Comparison of ENCODE assay signal across 9 cellular contexts in the genomic region with DNA sequence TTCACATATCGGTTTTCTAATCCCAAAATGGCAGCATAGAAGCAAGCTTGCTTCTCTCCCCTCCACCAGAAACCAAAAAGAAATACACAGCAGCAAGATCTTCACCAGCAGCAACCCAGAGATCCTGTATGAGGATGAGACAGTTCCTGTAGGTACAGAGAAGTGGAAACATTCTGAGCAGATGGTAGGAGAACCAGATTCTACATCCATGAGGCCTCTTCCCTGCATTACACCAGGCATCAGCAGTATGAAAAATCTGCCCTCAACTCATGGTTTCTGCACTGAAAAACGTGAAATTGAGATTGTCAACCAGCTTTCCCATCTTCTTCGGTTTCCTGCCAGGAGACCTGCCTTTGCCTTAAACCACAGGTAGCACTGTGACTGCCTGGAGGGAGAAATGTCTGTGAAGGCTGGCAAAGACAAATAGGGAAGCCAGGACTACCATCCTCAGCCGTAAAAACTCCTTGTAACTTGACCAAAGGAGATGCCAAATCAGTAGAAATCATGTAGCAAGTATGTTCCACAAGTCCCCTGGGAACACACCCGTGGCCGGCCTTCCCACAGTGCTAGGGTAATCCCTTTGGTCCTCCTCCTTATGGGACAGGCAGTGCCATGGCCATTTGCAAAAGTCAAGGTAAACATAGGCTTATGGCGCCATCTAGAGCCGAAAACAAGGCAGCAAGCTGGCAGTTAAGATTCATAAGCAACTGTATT. TPM values are rescaled to one million over a fixed set of nuclear protein-coding genes. Genes with fewer than 3 reads are reported as not detected.
DNase-seq lines count a peak whose midpoint lies in the region; ATAC-seq and TF ChIP-seq lines count a peak whose summit lies in the region.
"Had no signal": no experiment of that assay in that cellular context is flagged by ENCODE, and none has a peak within 500 bp of the region (broad histone marks: within the 10 kb centered on the region; RNA-seq: fewer than 3 reads in every experiment).

No MANE protein-coding gene starts in this region.

- H3K27me3 ChIP-seq in PC-9 (ENCODE audit: insufficient read depth, low read depth): no peaks in the 10 kb centered on the region

- H3K36me3 ChIP-seq in PC-9 (ENCODE audit: low read depth): no peaks in the 10 kb centered on the region

- H4K20me1 ChIP-seq in PC-9 (ENCODE audit: insufficient read depth): no peaks in the 10 kb centered on the region

- in situ Hi-C loops in Caki2 (cut with HindIII; ENCODE audit: low pct_unique_long_range_greater_than_20kb, low sequenced_read_pairs): no loop called here

- H3K9me3 ChIP-seq in PC-9 (ENCODE audit: insufficient read depth, low read depth): no peaks in the 10 kb centered on the region

- H3K4me2 ChIP-seq in PC-9: no peak overlapping the region

- H3K4me3 ChIP-seq in Jurkat, Clone E6-1 (ENCODE audit: low read length): no peak overlapping the region
- H3K4me3 ChIP-seq in PC-9: no peak overlapping the region

- BruUV-seq in PC-9 (replicated peaks; lab: Mats Ljungman, UMichigan): no TSS peak

- CTCF ChIA-PET in PC-9 (lab: Charles Lee): interaction anchor here (1.1 kb wide), 1 partner anchor 269 kb away, joined by 4 read pairs; no protein-coding TSS in a partner anchor

- peak; percentile 74 for ATAC-seq in GM19452 (IDR thresholded peaks at IDR 0.05; ENCODE audit: unreplicated experiment)

- POLR2A ChIA-PET in PC-9 (lab: Charles Lee; ENCODE audit: unreplicated experiment): interaction anchor here (0.7 kb wide), 1 partner anchor 17 kb away, joined by 3 read pairs; no protein-coding TSS in a partner anchor

- H3F3A ChIP-seq in PC-9 (ENCODE audit: insufficient read depth, low read depth): no peaks in the 10 kb centered on the region

- peak; percentile 81 for TF ChIP-seq CTCF in PC-9 (conservative IDR thresholded peaks at IDR 0.05)

- intact Hi-C loops in PC-9 (cut with micrococcal nuclease; ENCODE audit: unreplicated experiment): loop anchor here (1.0 to 10.0 kb wide), 7 partner anchors 35 to 793 kb away; a partner anchor contains a TSS
- intact Hi-C loops in cardiac septum (cut with DNase I): loop anchor here (5.0 kb wide), 3 partner anchors 402 to 542 kb away; no protein-coding TSS in a partner anchor
- intact Hi-C loops in posterior vena cava (cut with DNase I): loop anchor here (5.0 to 10.0 kb wide), 2 partner anchors 407 to 469 kb away; no protein-coding TSS in a partner anchor

- no peaks in the 10 kb centered on the region for H3K4me1 ChIP-seq in PC-9 (replicated peaks; ENCODE audit: insufficient read depth)

- H3K9me2 ChIP-seq in PC-9 (ENCODE audit: insufficient read depth): no peaks in the 10 kb centered on the region

- H2AFZ ChIP-seq in PC-9: peak overlapping the region; percentile 55; the same call in 1 of the 2 replicates

- DNase-seq in Caki2 (ENCODE audit: low read depth) (peak; percentile 66), PC-9 (peak; percentile 46 to 56), cardiac septum (ENCODE audit: low spot score) (peak; percentile 82), posterior vena cava (ENCODE audit: low spot score) (peak; percentile 87), HPDE6-E6E7 (ENCODE audit: extremely low spot score) (no peak)
- DNase-seq in Jurkat, Clone E6-1 (ENCODE audit: low read depth, low spot score): peak; percentile 68
- DNase-seq in activated naive CD4-positive, alpha-beta T cell treated with anti-CD3 and anti-CD28 coated beads, Interleukin-2, amount 50 U/mL, for 16 hours: peak; percentile 18

- H3K79me2 ChIP-seq in PC-9 (ENCODE audit: low read depth): no peaks in the 10 kb centered on the region

- no peak overlapping the region for H3K27ac ChIP-seq in PC-9

RNA-seq across cellular contexts. Expression of a gene that starts 24.0 kb away (rescaled TPM):
- 9.9 and 11.6 TPM in 2 replicates for total RNA-seq in Caki2 (2014; rRNA removed; shearing (Covaris generic); ENCODE audit: low replicate concordance)
- polyA plus RNA-seq in Jurkat, Clone E6-1 (2012; ENCODE audit: insufficient read depth, insufficient read length): 11.3 TPM
- total RNA-seq in PC-9 (2021) (8.2 and 8.9 TPM in 2 replicates), cardiac septum (14.5 TPM), posterior vena cava (10 to 100 TPM in 1 of 2 donors, 1 to 10 TPM in 1; 9.6 to 10.8 TPM)

RNA-seq across cellular contexts. Expression of a gene that starts 34.9 kb away (rescaled TPM):
- total RNA-seq in Caki2 (2014; rRNA removed; shearing (Covaris generic); ENCODE audit: low replicate concordance): 0.44 and 0.67 TPM in 2 replicates
- not detected for polyA plus RNA-seq in Jurkat, Clone E6-1 (2012; ENCODE audit: insufficient read depth, insufficient read length)
- 1.6 and 1.7 TPM in 2 replicates for total RNA-seq in PC-9 (2021)
- total RNA-seq in cardiac septum: 4.1 TPM
- total RNA-seq in posterior vena cava: 10 to 100 TPM in 1 of 2 donors, 1 to 10 TPM in 1; 9.3 to 23.6 TPM
- total RNA-seq: activated CD8-positive, alpha-beta memory T cell treated with anti-CD3 and anti-CD28 coated beads for 36 hours had no signal
